10 cellular contexts compared by ENCODE assay signal in the genomic region with DNA sequence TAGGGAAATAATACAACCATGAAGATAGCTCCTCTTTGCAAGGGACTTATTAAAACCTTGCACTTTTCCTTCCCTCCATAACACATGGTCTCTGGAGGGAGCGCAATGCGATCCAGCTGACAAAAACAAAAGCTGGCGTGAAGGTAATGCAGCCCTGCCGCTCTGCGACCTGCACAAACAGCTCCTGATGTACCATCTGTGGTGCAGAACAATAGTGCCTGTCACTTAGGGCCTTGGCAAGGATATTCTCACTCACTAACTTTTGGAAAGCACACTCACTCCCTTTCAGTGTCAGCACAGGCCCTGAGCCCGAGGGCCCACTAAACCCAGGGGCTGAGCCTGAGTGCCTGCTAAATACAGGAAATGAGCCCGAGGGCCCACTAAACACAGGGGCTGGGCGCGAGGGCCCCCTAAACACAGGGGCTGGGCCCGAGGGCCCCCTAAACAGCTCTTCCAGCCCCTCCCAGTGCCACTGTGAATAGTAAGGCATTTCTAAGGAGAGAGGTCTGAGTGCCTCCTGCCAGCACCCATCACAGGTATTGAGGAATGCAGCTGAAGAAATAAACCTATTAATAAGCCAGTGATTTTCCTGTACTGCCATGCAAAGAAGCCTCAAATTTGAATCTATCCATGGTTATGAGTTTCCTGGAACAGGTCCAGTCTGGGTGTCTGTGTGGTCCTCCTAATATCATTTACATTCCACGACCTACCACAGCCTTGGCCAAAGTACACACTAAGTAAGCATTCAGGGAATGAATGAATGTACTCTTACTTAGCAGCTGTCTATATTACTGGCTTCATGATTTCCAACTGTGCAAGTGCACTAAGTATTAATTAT. TPM values are rescaled to one million over a fixed set of nuclear protein-coding genes. Genes with fewer than 3 reads are reported as not detected.
DNase-seq lines count a peak whose midpoint lies in the region.
"Had no signal": no experiment of that assay in that cellular context is flagged by ENCODE, and none has a peak within 500 bp of the region (broad histone marks: within the 10 kb centered on the region; RNA-seq: fewer than 3 reads in every experiment).

No MANE protein-coding gene starts in this region.

- DNase-seq in COR-L47 (lab: John Stamatoyannopoulos, UW) = peak; percentile 28
- DNase-seq in NCI-H226 = peak; percentile 11
- peak; percentile 66 for DNase-seq in renal cortical epithelial cell (ENCODE audit: low read depth)
- no peak for DNase-seq in posterior vena cava (ENCODE audit: low spot score)
- DNase-seq in stimulated activated CD4-positive, alpha-beta T cell treated with anti-CD3 and anti-CD28 coated beads, Interleukin-15, amount 100 ng/mL, for 24 hours = no peak
- no peak for DNase-seq in NCI-H1436 treated with DMSO at 0.1 percent for 48 hours (lab: John Stamatoyannopoulos, UW)
- no peak for DNase-seq in NCI-H1694 (lab: John Stamatoyannopoulos, UW)
- DNase-seq: NCI-H446; stimulated activated CD4-positive, alpha-beta T cell treated with anti-CD3 and anti-CD28 coated beads, Interleukin-12 subunit alpha, Interleukin-12 subunit beta, amount 100 ng/mL, for 4 hours had no signal

- intact Hi-C loops in posterior vena cava (cut with DNase I) = no loop called here

- H3K27ac ChIP-seq in cingulate gyrus (ENCODE audit: low read depth, low read length) = peak overlapping the region; percentile 16

RNA-seq across cellular contexts. Expression of a gene that starts 9.3 kb away (rescaled TPM):
- 2.2 and 9.6 TPM in 2 replicates for total RNA-seq in renal cortical epithelial cell
- 10 to 100 TPM; 10.5 to 17.6 TPM for total RNA-seq in posterior vena cava

Comparison
In these comparisons a context has a peak if more than half of its experiments do, and no peak if none do; other contexts are left out.
1. DNase-seq: peak in COR-L47 (single experiment), NCI-H226 (single experiment) and renal cortical epithelial cell (single experiment); none in posterior vena cava (single experiment), stimulated activated CD4-positive, alpha-beta T cell treated with anti-CD3 and anti-CD28 coated beads, Interleukin-15, amount 100 ng/mL, for 24 hours (single experiment), NCI-H1436 treated with DMSO at 0.1 percent for 48 hours (single experiment) and NCI-H1694 (single experiment).